ENCODE assay signal across 16 cellular contexts in the genomic region with DNA sequence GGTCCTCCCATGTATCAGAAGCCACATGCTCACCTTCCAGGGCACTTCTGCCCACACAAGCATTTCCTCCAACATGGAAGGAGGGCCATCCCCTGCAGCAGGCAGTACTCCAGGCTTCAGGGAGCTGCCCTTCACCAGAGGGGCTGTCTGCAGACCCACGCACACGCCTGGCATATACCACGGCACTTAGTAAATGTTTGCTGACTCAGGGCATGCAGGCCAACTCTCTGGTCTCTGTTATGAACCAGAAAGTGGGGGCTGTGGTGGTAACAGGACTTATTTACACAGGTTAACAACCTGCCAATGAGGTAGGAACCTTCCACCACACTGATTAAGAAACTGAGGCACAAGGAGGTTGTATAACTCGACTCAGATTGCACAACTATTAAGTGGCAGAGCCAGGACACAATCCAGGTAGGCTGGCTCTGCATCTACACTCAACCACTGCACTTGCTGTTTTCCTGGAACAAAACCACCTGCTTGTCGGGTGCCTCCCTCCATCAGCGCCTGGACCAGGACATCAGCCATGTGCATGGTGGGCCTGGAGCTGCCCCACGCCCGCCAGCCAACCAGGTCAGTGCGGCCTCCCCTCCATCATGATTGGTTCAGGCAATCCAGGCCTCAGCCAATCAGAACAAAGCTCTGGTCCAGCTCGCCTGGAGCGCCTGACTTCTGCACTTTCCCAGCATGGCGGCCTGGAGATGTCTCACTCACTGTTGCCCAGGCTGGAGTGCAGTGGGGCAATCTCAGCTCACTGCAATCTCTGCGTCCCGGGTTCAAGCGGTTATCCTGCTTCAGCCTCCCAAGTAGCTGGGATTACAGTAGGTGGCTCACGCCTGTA. TPM values are rescaled to one million over a fixed set of nuclear protein-coding genes. Genes with fewer than 3 reads are reported as not detected.
"Had no signal": no experiment of that assay in that cellular context is flagged by ENCODE, and none has a peak within 500 bp of the region (broad histone marks: within the 10 kb centered on the region; RNA-seq: fewer than 3 reads in every experiment).

No MANE protein-coding gene starts in this region.

- H3K4me3 ChIP-seq: left ventricle myocardium inferior, right atrium auricular region, smooth muscle cell had no signal

- ATAC-seq: activated CD4-positive, CD25-positive, alpha-beta regulatory T cell treated with anti-CD3 and anti-CD28 coated beads, Interleukin-2, amount 50 U/mL, for 24 hours; activated naive CD8-positive, alpha-beta T cell treated with anti-CD3 and anti-CD28 coated beads, Interleukin-2, amount 50 U/mL, for 24 hours; natural killer cell had no signal

- DNase-seq: activated CD4-positive, alpha-beta T cell treated with anti-CD3 and anti-CD28 coated beads, Interleukin-2, amount 50 U/mL, for 1 hour; activated naive CD4-positive, alpha-beta T cell treated with anti-CD3 and anti-CD28 coated beads for 36 hours; activated naive CD8-positive, alpha-beta T cell treated with anti-CD3 and anti-CD28 coated beads, Interleukin-2, amount 50 U/mL, for 24 hours; dorsolateral prefrontal cortex; left ventricle myocardium inferior; mesenchymal stem cell; natural killer cell; nucleus accumbens; stimulated activated CD4-positive, alpha-beta T cell treated with anti-CD3 and anti-CD28 coated beads, Interleukin-4, amount 100 ng/mL, for 4 hours; stimulated activated CD8-positive, alpha-beta memory T cell treated with anti-CD3 and anti-CD28 coated beads, Interleukin-4, amount 100 ng/mL, for 48 hours; stimulated activated naive CD4-positive, alpha-beta T cell treated with Interleukin-2 at 50 U/mL for 16 hours; T-helper 9 cell had no signal

- H3K27ac ChIP-seq: left ventricle myocardium inferior, right atrium auricular region had no signal

- H3K9me3 ChIP-seq: left ventricle myocardium inferior, right atrium auricular region had no signal

- H3K36me3 ChIP-seq: left ventricle myocardium inferior, right atrium auricular region had no signal

- H3K27me3 ChIP-seq: dorsolateral prefrontal cortex, right atrium auricular region had no signal

- H3K4me2 ChIP-seq: smooth muscle cell had no signal

RNA-seq across cellular contexts. Expression of a gene that starts 34.8 kb away (rescaled TPM):
- total RNA-seq: activated naive CD4-positive, alpha-beta T cell treated with anti-CD3 and anti-CD28 coated beads for 36 hours had no signal
- polyA plus RNA-seq: keratinocyte had no signal
